In the genomic region with DNA sequence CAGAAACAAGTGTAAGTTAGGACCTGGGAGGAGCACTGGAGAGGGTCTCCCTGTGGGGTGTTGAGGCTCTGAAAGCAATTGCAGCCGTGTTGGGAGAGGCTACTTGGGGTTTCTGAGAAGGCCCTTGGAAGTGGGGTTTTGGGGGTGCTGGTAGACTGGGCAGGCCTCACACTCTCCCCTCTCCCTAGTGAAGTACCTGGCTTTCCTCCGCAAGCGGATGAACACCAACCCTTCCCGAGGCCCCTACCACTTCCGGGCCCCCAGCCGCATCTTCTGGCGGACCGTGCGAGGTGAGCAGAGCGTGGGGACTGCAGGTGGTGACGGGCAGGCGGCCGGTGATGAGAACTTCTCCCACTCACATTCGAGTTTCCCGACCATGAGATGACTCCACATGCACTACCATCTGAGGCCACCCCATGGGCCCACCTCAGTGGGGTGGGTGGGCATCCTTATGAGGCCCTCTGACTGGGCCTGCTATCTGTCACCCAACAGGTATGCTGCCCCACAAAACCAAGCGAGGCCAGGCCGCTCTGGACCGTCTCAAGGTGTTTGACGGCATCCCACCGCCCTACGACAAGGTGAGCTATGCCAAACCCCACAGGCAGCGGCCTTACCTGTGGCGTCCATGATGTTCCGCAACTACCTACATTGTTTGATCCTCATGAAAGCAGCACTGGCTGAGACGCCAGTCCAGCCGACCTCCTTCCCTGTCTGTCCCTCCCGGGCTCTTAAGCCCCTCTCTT, we compare ENCODE assay signal across 4 cellular contexts. TPM values are rescaled to one million over a fixed set of nuclear protein-coding genes. Genes with fewer than 3 reads are reported as not detected.
DNase-seq lines count a peak whose midpoint lies in the region; ATAC-seq and TF ChIP-seq lines count a peak whose summit lies in the region.

No MANE protein-coding gene starts in this region.

- in situ Hi-C loops in IMR-90 (cut with MboI; ENCODE audit: low sequenced_read_pairs), result loop anchor here (10.0 kb wide), 1 partner anchor 174 kb away; the partner anchor contains the start of genes BCL2L12 and IRF3

- no peak for TF ChIP-seq RAD21 in IMR-90 (IDR thresholded peaks at IDR 0.05; ENCODE audit: low read length)

- peak overlapping the region; percentile 69 for H2AK9ac ChIP-seq in IMR-90 (replicated peaks; ENCODE audit: low read depth, low read length, poor library complexity)

- H3K79me1 ChIP-seq in IMR-90 (ENCODE audit: low read depth in 1 of 2, low read length in 2 of 2), result peaks cover 11 to 39% of the 10 kb centered on the region in 2 experiments

- BruUV-seq in IMR-90 (replicated peaks; lab: Mats Ljungman, UMichigan), result no TSS peak

- H3K4me2 ChIP-seq in IMR-90 (ENCODE audit: low read depth, low read length), result no peak overlapping the region

- TF ChIP-seq POLR2A in IMR-90 (IDR thresholded peaks at IDR 0.05; ENCODE audit: low read depth, low read length), result no peak
- no peak for TF ChIP-seq POLR2A in lower leg skin (IDR thresholded peaks at IDR 0.05)

- H3K23ac ChIP-seq in IMR-90 (ENCODE audit: low read depth, low read length), result peak overlapping the region; percentile 77; the same call in 1 of the 2 replicates

- H3K27ac ChIP-seq in IMR-90 (ENCODE audit: insufficient read depth, low read length), result peak overlapping the region; percentile 17; the same call in 1 of the 2 replicates
- H3K27ac ChIP-seq in iPS-18a (ENCODE audit: low read length), result peak overlapping the region; percentile 61

- H3K4me1 ChIP-seq in IMR-90 (ENCODE audit: control insufficient read depth, insufficient read depth, low read length) (peaks cover 7% of the 10 kb centered on the region), iPS-18a (ENCODE audit: control insufficient read depth, low read depth, low read length) (no peaks in the 10 kb centered on the region)

- H3K27me3 ChIP-seq in IMR-90 (ENCODE audit: control insufficient read depth, insufficient read depth, low read length) (no peaks in the 10 kb centered on the region), iPS-18a (ENCODE audit: control insufficient read depth, insufficient read depth, low read length) (no peaks in the 10 kb centered on the region)

- no peak overlapping the region for H2BK5ac ChIP-seq in IMR-90 (ENCODE audit: low read depth, low read length, poor library complexity, severe bottlenecking)

- no peak overlapping the region for H4K5ac ChIP-seq in IMR-90 (ENCODE audit: low read depth, low read length)

- peaks cover 47% of the 10 kb centered on the region for H3K36me3 ChIP-seq in IMR-90 (ENCODE audit: control insufficient read depth, insufficient read depth, low read length)
- peaks cover 47% of the 10 kb centered on the region for H3K36me3 ChIP-seq in iPS-18a (ENCODE audit: control insufficient read depth, low read depth, low read length)

- no peak overlapping the region for H2AK5ac ChIP-seq in IMR-90 (ENCODE audit: low read depth, low read length)

- POLR2A ChIA-PET in IMR-90 (lab: Charles Lee; ENCODE audit: unreplicated experiment), result no interaction called here

- no peak for DNase-seq in IMR-90
- DNase-seq in cerebellum (ENCODE audit: low spot score), result no peak
- no peak for DNase-seq in lower leg skin (ENCODE audit: low spot score in 2 of 2)

- no peak overlapping the region for H2AFZ ChIP-seq in IMR-90 (replicated peaks; ENCODE audit: low read length, poor library complexity)

- no peak overlapping the region for H3K18ac ChIP-seq in IMR-90 (ENCODE audit: low read depth, low read length)

- dilution Hi-C loops in IMR-90 (cut with HindIII; ENCODE audit: low sequenced_read_pairs, unreplicated experiment), result no loop called here

- intact Hi-C loops in IMR-90 (cut with micrococcal nuclease) (no loop called here), lower leg skin (cut with DNase I; ENCODE audit: low total_unique reads) (no loop called here)

- H3K4ac ChIP-seq in IMR-90 (ENCODE audit: low read depth, low read length), result no peak overlapping the region

- H4K91ac ChIP-seq in IMR-90 (ENCODE audit: insufficient read depth, low read depth, low read length), result no peak overlapping the region

- H3K14ac ChIP-seq in IMR-90 (replicated peaks; ENCODE audit: low read depth, low read length), result no peak overlapping the region

- H3K4me3 ChIP-seq in IMR-90 (ENCODE audit: insufficient read depth, low read depth, low read length) (no peak overlapping the region), iPS-18a (ENCODE audit: low read length) (peak overlapping the region; percentile 93), lower leg skin (ENCODE audit: low read depth, poor library complexity, severe bottlenecking) (no peak overlapping the region)

- ATAC-seq in IMR-90 (ENCODE audit: low read depth), result no peak

- no peak overlapping the region for H2BK120ac ChIP-seq in IMR-90 (ENCODE audit: low read depth, low read length)

- peak overlapping the region in 1 of 2 experiments; percentile 31; a peak in 1 of 4 replicates for H4K8ac ChIP-seq in IMR-90 (ENCODE audit: low read depth in 2 of 2, low read length in 2 of 2)

- H3K9me3 ChIP-seq in IMR-90 (ENCODE audit: control insufficient read depth, insufficient read depth, low read length) (no peaks in the 10 kb centered on the region), iPS-18a (ENCODE audit: control insufficient read depth, low read depth, low read length) (no peaks in the 10 kb centered on the region)

- TF ChIP-seq CTCF in IMR-90 (conservative IDR thresholded peaks at IDR 0.05; ENCODE audit: low read depth, low read length), result no peak
- no peak for TF ChIP-seq CTCF in lower leg skin (IDR thresholded peaks at IDR 0.05)

- CTCF ChIA-PET in IMR-90 (lab: Yijun Ruan, JAX), result no interaction called here

- no peak overlapping the region for H3K56ac ChIP-seq in IMR-90 (ENCODE audit: extremely low read depth, insufficient read depth, low read length)

- H3K9me1 ChIP-seq in IMR-90 (ENCODE audit: insufficient read depth, low read length), result peaks cover 5% of the 10 kb centered on the region

- WGBS in IMR-90 (ENCODE audit: extremely low coverage in 2 of 2, insufficient read length in 1 of 2), 2 experiments, result 96% methylated on average over 11 of the region's 27 CpGs; no CpG with 5 or more reads in 1 of the 2 experiments
- 84 to 85% methylated on average over 23 to 27 of the region's 27 CpGs for WGBS in lower leg skin, 2 donors

- peaks cover 56% of the 10 kb centered on the region for H4K20me1 ChIP-seq in IMR-90 (ENCODE audit: insufficient read depth, low read length)

- H3K9ac ChIP-seq in IMR-90 (ENCODE audit: low read depth, low read length), result 0 out of 2 replicates have a peak overlapping the region, but pooled peaks have one; percentile 24
- H3K9ac ChIP-seq in iPS-18a (ENCODE audit: low read length), result peak overlapping the region; percentile 100

- no peak overlapping the region for H2BK15ac ChIP-seq in IMR-90 (ENCODE audit: low read depth, low read length)

- no peak overlapping the region for H2BK20ac ChIP-seq in IMR-90 (ENCODE audit: low read depth, low read length)

TF ChIP-seq in IMR-90, 13 proteins besides CTCF, POLR2A, EP300 and RAD21 (continues in another document):
- TF ChIP-seq FOS (IDR thresholded peaks at IDR 0.05; ENCODE audit: low read depth, low read length), result no peak
- no peak for TF ChIP-seq USF2 (IDR thresholded peaks at IDR 0.05; ENCODE audit: low read depth, low read length)
- no peak for TF ChIP-seq MAZ (IDR thresholded peaks at IDR 0.05; ENCODE audit: borderline replicate concordance, low read depth, low read length)

RNA-seq across cellular contexts. Expression of gene RPL13A, which starts 3.0 kb away (rescaled TPM):
- total RNA-seq in IMR-90 (2012; rRNA removed) (1,477 and 1,924 TPM in 2 replicates), cerebellum (1,311 TPM), lower leg skin (1,000 to 10,000 TPM; 3,727 to 4,286 (median 3,958) TPM)
- polyA plus RNA-seq in IMR-90 (2012; rRNA removed), result 2,069 and 2,840 TPM in 2 replicates
- polyA plus RNA-seq in IMR-90 (2012; cell fraction: cytosol; rRNA removed), result 3,282 and 4,112 TPM in 2 replicates
- 1,203 and 1,338 TPM in 2 replicates for polyA plus RNA-seq in IMR-90 (2012; cell fraction: nucleus; rRNA removed; ENCODE audit: low replicate concordance)

RNA-seq across cellular contexts. Expression of gene RPS11, which starts 5.8 kb away (rescaled TPM):
- 3,436 and 3,623 TPM in 2 replicates for total RNA-seq in IMR-90 (2012; rRNA removed)
- 5,513 and 6,961 TPM in 2 replicates for polyA plus RNA-seq in IMR-90 (2012; rRNA removed)
- 2,872 and 3,119 TPM in 2 replicates for polyA plus RNA-seq in IMR-90 (2012; cell fraction: cytosol; rRNA removed)
- polyA plus RNA-seq in IMR-90 (2012; cell fraction: nucleus; rRNA removed; ENCODE audit: low replicate concordance), result 985 and 2,521 TPM in 2 replicates
- 1,480 TPM for total RNA-seq in cerebellum
- total RNA-seq in lower leg skin, result 1,000 to 10,000 TPM; 4,267 to 5,958 (median 4,793) TPM

RNA-seq across cellular contexts. Expression of gene FLT3LG, which starts 16.4 kb away (rescaled TPM):
- total RNA-seq in IMR-90 (2012; rRNA removed), result 0.56 and 0.90 TPM in 2 replicates
- polyA plus RNA-seq in IMR-90 (2012; rRNA removed), result 8.3 and 10.2 TPM in 2 replicates
- polyA plus RNA-seq in IMR-90 (2012; cell fraction: cytosol; rRNA removed), result 10.8 and 12.0 TPM in 2 replicates
- 11.4 and 22.4 TPM in 2 replicates for polyA plus RNA-seq in IMR-90 (2012; cell fraction: nucleus; rRNA removed; ENCODE audit: low replicate concordance)
- 0.36 TPM for total RNA-seq in cerebellum
- 1 to 10 TPM; 2.8 to 6.0 (median 4.4) TPM for total RNA-seq in lower leg skin

RNA-seq across cellular contexts. Expression of gene FCGRT, which starts 22.0 kb away (rescaled TPM):
- total RNA-seq in IMR-90 (2012; rRNA removed) (14.7 and 17.0 TPM in 2 replicates), cerebellum (22.7 TPM), lower leg skin (100 to 1,000 TPM; 130 to 198 (median 146) TPM)
- 64.8 and 68.7 TPM in 2 replicates for polyA plus RNA-seq in IMR-90 (2012; rRNA removed)
- polyA plus RNA-seq in IMR-90 (2012; cell fraction: cytosol; rRNA removed), result 76.9 and 114 TPM in 2 replicates
- 118 and 198 TPM in 2 replicates for polyA plus RNA-seq in IMR-90 (2012; cell fraction: nucleus; rRNA removed; ENCODE audit: low replicate concordance)

RNA-seq across cellular contexts. Expression of gene RCN3, which starts 37.3 kb away (rescaled TPM):
- 102 and 111 TPM in 2 replicates for total RNA-seq in IMR-90 (2012; rRNA removed)
- polyA plus RNA-seq in IMR-90 (2012; rRNA removed), result 116 and 119 TPM in 2 replicates
- polyA plus RNA-seq in IMR-90 (2012; cell fraction: cytosol; rRNA removed), result 122 and 126 TPM in 2 replicates
- polyA plus RNA-seq in IMR-90 (2012; cell fraction: nucleus; rRNA removed; ENCODE audit: low replicate concordance), result 53.7 and 82.6 TPM in 2 replicates
- 3.3 TPM for total RNA-seq in cerebellum
- total RNA-seq in lower leg skin, result 10 to 100 TPM in 2 of 4 donors, 1 to 10 TPM in 2; 8.8 to 15.3 (median 10.9) TPM
